Comparison of ENCODE assay signal across 1 cellular context in genomic region chr17:57365420-57365819, GRCh38.
TF ChIP-seq lines count a peak whose summit lies in the region.

No MANE protein-coding gene starts in this region.

TF ChIP-seq in H1, 55 proteins besides CTCF, POLR2A, EP300 and RAD21 (continued from another document):
- TF ChIP-seq JUN (IDR thresholded peaks at IDR 0.05; ENCODE audit: low read depth, low read length) (no peak), TBP (IDR thresholded peaks at IDR 0.05; ENCODE audit: low read depth, low read length) (no peak), CEBPB (IDR thresholded peaks at IDR 0.05; ENCODE audit: low read depth, low read length) (no peak), EZH2 (IDR thresholded peaks at IDR 0.05; ENCODE audit: low read depth, low read length, severe bottlenecking) (no peak), SIN3A (conservative IDR thresholded peaks at IDR 0.05 in 1 of 2, IDR thresholded peaks at IDR 0.05 in 1 of 2; ENCODE audit: low read depth in 1 of 2, low read length in 2 of 2) (no peak), ZNF274 (IDR thresholded peaks at IDR 0.05; ENCODE audit: borderline replicate concordance, extremely low read depth, low read length) (no peak), GABPA (IDR thresholded peaks at IDR 0.05; ENCODE audit: borderline replicate concordance, insufficient read depth, low read length) (no peak), HDAC6 (IDR thresholded peaks at IDR 0.05; ENCODE audit: low read depth, low read length) (no peak), TCF12 (IDR thresholded peaks at IDR 0.05; ENCODE audit: low read depth, low read length) (no peak)
- TF ChIP-seq, protein P1, sequence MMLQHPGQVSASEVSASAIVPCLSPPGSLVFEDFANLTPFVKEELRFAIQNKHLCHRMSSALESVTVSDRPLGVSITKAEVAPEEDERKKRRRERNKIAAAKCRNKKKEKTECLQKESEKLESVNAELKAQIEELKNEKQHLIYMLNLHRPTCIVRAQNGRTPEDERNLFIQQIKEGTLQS (IDR thresholded peaks at IDR 0.05; ENCODE audit: insufficient read depth, low read depth, low read length), result no peak
TF ChIP-seq in H1: peak in this region for 0.
